Comparison of ENCODE assay signal across 8 cellular contexts in the genomic region with DNA sequence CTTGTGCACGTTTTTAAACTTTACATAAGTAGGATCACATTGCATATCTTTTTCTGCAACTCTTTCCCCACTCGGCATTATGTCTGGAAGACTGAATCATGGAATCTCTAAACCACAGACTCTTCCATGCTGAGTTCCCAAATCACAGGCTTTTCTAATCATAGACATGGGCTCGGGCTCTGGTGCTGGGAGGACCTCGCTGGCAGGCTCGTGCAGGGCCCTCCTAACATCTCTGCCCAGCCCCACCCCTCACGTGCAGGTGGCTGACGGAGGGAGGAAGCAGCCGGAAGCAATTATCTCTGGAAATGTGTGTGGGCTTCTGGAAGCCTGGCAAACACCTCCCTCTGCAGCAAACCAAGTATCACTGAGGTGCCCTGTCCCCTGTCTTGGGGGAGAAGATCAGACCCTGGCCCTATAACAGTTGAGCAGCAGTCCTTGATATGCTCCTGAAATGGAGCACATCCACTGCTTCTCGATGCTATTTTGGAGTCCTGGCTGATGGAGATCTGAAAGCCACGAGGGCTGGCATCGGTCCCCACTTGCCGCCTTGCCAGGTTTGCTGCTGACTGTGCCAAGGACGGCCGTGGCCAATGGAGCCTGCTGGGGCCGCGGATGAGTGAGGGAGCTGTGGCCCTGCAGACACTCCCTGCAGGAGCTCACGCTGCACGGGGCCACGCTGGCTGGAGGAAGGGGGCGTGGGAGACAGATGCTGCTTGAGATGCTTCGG. TPM values are rescaled to one million over a fixed set of nuclear protein-coding genes. Genes with fewer than 3 reads are reported as not detected.
DNase-seq lines count a peak whose midpoint lies in the region; ATAC-seq and TF ChIP-seq lines count a peak whose summit lies in the region.

No MANE protein-coding gene starts in this region.

- H3K4me3 Mint-ChIP-seq in natural killer cell treated with Interleukin-12 subunit alpha and Interleukin-12 subunit beta and Interleukin-15 and Interleukin-18, amount 100 ng/mL, for 72 hours = no peak overlapping the region
- H3K4me3 Mint-ChIP-seq in chondrocyte (ENCODE audit: unreplicated experiment) = no peak overlapping the region

- DNase-seq in C1 segment of cervical spinal cord (lab: John Stamatoyannopoulos, UW) (peak in 13 of 14 donors; percentile 23 to 96 (median 55)), NCI-H146 treated with DMSO at 0.1 percent for 48 hours (lab: John Stamatoyannopoulos, UW; ENCODE audit: unreplicated experiment) (peak; percentile 13), astrocyte of the cerebellum (ENCODE audit: low read depth) (peak; percentile 5), myocyte (ENCODE audit: low read depth) (peak; percentile 47), NCI-H1930 (lab: John Stamatoyannopoulos, UW) (no peak), HEK293T (ENCODE audit: extremely low spot score) (no peak), chondrocyte (ENCODE audit: low spot score) (no peak)
- no peak for DNase-seq in natural killer cell treated with Interleukin-12 subunit alpha and Interleukin-12 subunit beta and Interleukin-15 and Interleukin-18, amount 100 ng/mL, for 72 hours (ENCODE audit: low spot score)

- no peak overlapping the region for H3K27ac Mint-ChIP-seq in natural killer cell treated with Interleukin-12 subunit alpha and Interleukin-12 subunit beta and Interleukin-15 and Interleukin-18, amount 100 ng/mL, for 72 hours
- H3K27ac Mint-ChIP-seq in chondrocyte (ENCODE audit: unreplicated experiment) = no peak overlapping the region

- no peaks in the 10 kb centered on the region for H3K9me3 Mint-ChIP-seq in natural killer cell treated with Interleukin-12 subunit alpha and Interleukin-12 subunit beta and Interleukin-15 and Interleukin-18, amount 100 ng/mL, for 72 hours
- H3K9me3 Mint-ChIP-seq in chondrocyte (ENCODE audit: low read depth) = no peaks in the 10 kb centered on the region

- peaks cover 13 to 18% of the 10 kb centered on the region in 2 donors for H3K4me1 Mint-ChIP-seq in natural killer cell treated with Interleukin-12 subunit alpha and Interleukin-12 subunit beta and Interleukin-15 and Interleukin-18, amount 100 ng/mL, for 72 hours (ENCODE audit: low read depth in 2 of 2)
- peaks cover 42% of the 10 kb centered on the region for H3K4me1 Mint-ChIP-seq in chondrocyte (ENCODE audit: low read depth)

- POLR2A ChIA-PET in HEK293T (lab: Yijun Ruan, JAX) = no interaction called here

- no peak for TF ChIP-seq CTCF in astrocyte of the cerebellum (IDR thresholded peaks at IDR 0.05; ENCODE audit: low read depth, low read length, missing control alignments)
- no peak for TF ChIP-seq CTCF in chondrocyte (IDR thresholded peaks at IDR 0.05)

- in situ Hi-C loops in astrocyte of the cerebellum (cut with HindIII; ENCODE audit: low sequenced_read_pairs) = loop anchor here (5.0 to 25.0 kb wide), 2 partner anchors 45 to 385 kb away; no protein-coding TSS in a partner anchor

- CTCF ChIA-PET in HEK293T (lab: Yijun Ruan, JAX) = no interaction called here

- no peak overlapping the region for H3K4me3 ChIP-seq in astrocyte of the cerebellum (ENCODE audit: low read depth, low read length)

- no peaks in the 10 kb centered on the region for H3K36me3 Mint-ChIP-seq in natural killer cell treated with Interleukin-12 subunit alpha and Interleukin-12 subunit beta and Interleukin-15 and Interleukin-18, amount 100 ng/mL, for 72 hours
- H3K36me3 Mint-ChIP-seq in chondrocyte (ENCODE audit: low read depth) = no peaks in the 10 kb centered on the region

- peaks cover 0 to 3% of the 10 kb centered on the region in 2 donors for H3K27me3 Mint-ChIP-seq in natural killer cell treated with Interleukin-12 subunit alpha and Interleukin-12 subunit beta and Interleukin-15 and Interleukin-18, amount 100 ng/mL, for 72 hours
- H3K27me3 Mint-ChIP-seq in chondrocyte (ENCODE audit: low read depth) = peaks cover 36% of the 10 kb centered on the region

- ATAC-seq in natural killer cell treated with Interleukin-12 subunit alpha and Interleukin-12 subunit beta and Interleukin-15 and Interleukin-18, amount 100 ng/mL, for 72 hours = no peak

TF ChIP-seq in HEK293T, 16 proteins besides CTCF, POLR2A, EP300 and RAD21:
- TF ChIP-seq CTBP1 (IDR thresholded peaks at IDR 0.05; ENCODE audit: borderline replicate concordance) = no peak
- no peak for TF ChIP-seq BHLHE40 (IDR thresholded peaks at IDR 0.05; ENCODE audit: borderline replicate concordance)
- TF ChIP-seq FOXA1 (IDR thresholded peaks at IDR 0.05) = no peak
- TF ChIP-seq PKNOX1 (IDR thresholded peaks at IDR 0.05) = no peak
- no peak for TF ChIP-seq SP1 (IDR thresholded peaks at IDR 0.05)
- TF ChIP-seq ELF4 (IDR thresholded peaks at IDR 0.05) = no peak
- no peak for TF ChIP-seq FOXK2 (IDR thresholded peaks at IDR 0.05)
- TF ChIP-seq HDGF (IDR thresholded peaks at IDR 0.05; ENCODE audit: borderline replicate concordance) = no peak

RNA-seq across cellular contexts. Expression of gene IQSEC1, which starts 4.4 kb away (rescaled TPM):
- total RNA-seq in myocyte = 15.6 and 25.3 TPM in 2 replicates
- polyA plus RNA-seq in myocyte (2012) = 20.0 TPM
- total RNA-seq in natural killer cell treated with Interleukin-12 subunit alpha and Interleukin-12 subunit beta and Interleukin-15 and Interleukin-18, amount 100 ng/mL, for 72 hours = 10 to 100 TPM; 93.7 to 95.8 TPM
- 37.2 to 43.3 TPM (median 38.2 TPM) in 3 replicates for total RNA-seq in chondrocyte

Comparison
In these comparisons a context has a peak if more than half of its experiments do, and no peak if none do; other contexts are left out.
1. DNase-seq: peak in C1 segment of cervical spinal cord (13 of 14), NCI-H146 treated with DMSO at 0.1 percent for 48 hours (single experiment), astrocyte of the cerebellum (single experiment) and myocyte (single experiment); none in NCI-H1930 (0 of 2), natural killer cell treated with Interleukin-12 subunit alpha and Interleukin-12 subunit beta and Interleukin-15 and Interleukin-18, amount 100 ng/mL, for 72 hours (single experiment), HEK293T (single experiment) and chondrocyte (single experiment).